1 cellular context compared by ENCODE assay signal in genomic region chr1:76065212-76065611, GRCh38.
TF ChIP-seq lines count a peak whose summit lies in the region.

No MANE protein-coding gene starts in this region.

TF ChIP-seq in SK-N-SH treated with all-trans-retinoic acid at 6 μM for 48 hours, 23 proteins besides CTCF, POLR2A, EP300 and RAD21:
- no peak for TF ChIP-seq POU6F1 (CRISPR knock-in tag; IDR thresholded peaks at IDR 0.05; ENCODE audit: borderline replicate concordance, low read depth)
- 0 out of 2 replicates have a peak, but pooled peaks have one; percentile 46 for TF ChIP-seq ESRRG (CRISPR knock-in tag; IDR thresholded peaks at IDR 0.05)
- TF ChIP-seq ISL1 (CRISPR knock-in tag; IDR thresholded peaks at IDR 0.05), result peak; percentile 94
- peak; percentile 70 for TF ChIP-seq CREB5 (CRISPR knock-in tag; IDR thresholded peaks at IDR 0.05; ENCODE audit: low read depth)
- 0 out of 2 replicates have a peak, but pooled peaks have one; percentile 19 for TF ChIP-seq ZFP3 (CRISPR knock-in tag; IDR thresholded peaks at IDR 0.05)
- TF ChIP-seq TOX (CRISPR knock-in tag; IDR thresholded peaks at IDR 0.05; ENCODE audit: borderline replicate concordance), result no peak
- no peak for TF ChIP-seq OSR1 (CRISPR knock-in tag; IDR thresholded peaks at IDR 0.05)
